9 cellular contexts compared by ENCODE assay signal in genomic region chr1:66374148-66374547, GRCh38.
DNase-seq lines count a peak whose midpoint lies in the region; ATAC-seq, FAIRE-seq and TF ChIP-seq lines count a peak whose summit lies in the region.
"Had no signal": no experiment of that assay in that cellular context is flagged by ENCODE, and none has a peak within 500 bp of the region (broad histone marks: within the 10 kb centered on the region; RNA-seq: fewer than 3 reads in every experiment).

No MANE protein-coding gene starts in this region.

- no peak overlapping the region for H3K27ac ChIP-seq in foreskin keratinocyte

- H3K4me2 ChIP-seq in skeletal muscle satellite cell (ENCODE audit: low read length), result peak overlapping the region; percentile 68

- H3K9me3 ChIP-seq in skeletal muscle satellite cell (replicated peaks; ENCODE audit: low read length), result no peaks in the 10 kb centered on the region

- no peak for FAIRE-seq in frontal cortex (lab: Jason Lieb, UNC)

- DNase-seq in frontal cortex (ENCODE audit: low spot score in 2 of 2) (no peak), foreskin keratinocyte (no peak), glomerular visceral epithelial cell (ENCODE audit: extremely low spot score) (no peak), HT-29 (ENCODE audit: low spot score) (no peak)
- DNase-seq: retina had no signal

- no peak overlapping the region for H3K9ac ChIP-seq in skeletal muscle satellite cell (ENCODE audit: low read depth, low read length)

- H3K27me3 ChIP-seq in skeletal muscle satellite cell (ENCODE audit: control insufficient read depth, insufficient read depth, low read length) (no peaks in the 10 kb centered on the region), foreskin keratinocyte (no peaks in the 10 kb centered on the region)

- ATAC-seq in GM19023 (IDR thresholded peaks at IDR 0.05; ENCODE audit: unreplicated experiment), result peak; percentile 33
- ATAC-seq in HG02798 (IDR thresholded peaks at IDR 0.05; ENCODE audit: poor library complexity, unreplicated experiment), result peak; percentile 53
- ATAC-seq in SK-N-SH treated with all-trans-retinoic acid at 6 μM for 48 hours, result no peak
- ATAC-seq in foreskin keratinocyte, result no peak

- H3K36me3 ChIP-seq in skeletal muscle satellite cell (ENCODE audit: insufficient read depth, low read length), result no peaks in the 10 kb centered on the region

- H3K4me1 ChIP-seq in skeletal muscle satellite cell (ENCODE audit: control insufficient read depth, insufficient read depth, low read length) (peaks cover 41% of the 10 kb centered on the region), foreskin keratinocyte (no peaks in the 10 kb centered on the region)

- no peak overlapping the region for H3K4me3 ChIP-seq in skeletal muscle satellite cell (ENCODE audit: low read length)

- no peak for TF ChIP-seq CTCF in foreskin keratinocyte (conservative IDR thresholded peaks at IDR 0.05)

TF ChIP-seq in SK-N-SH treated with all-trans-retinoic acid at 6 μM for 48 hours, 23 proteins besides CTCF, POLR2A, EP300 and RAD21:
- TF ChIP-seq OSR1 (CRISPR knock-in tag; IDR thresholded peaks at IDR 0.05) (no peak), ZNF8 (CRISPR knock-in tag; IDR thresholded peaks at IDR 0.05) (peak; percentile 38; the same call in 1 of the 2 replicates), GLIS3 (CRISPR knock-in tag; IDR thresholded peaks at IDR 0.05) (no peak), ISL1 (CRISPR knock-in tag; IDR thresholded peaks at IDR 0.05) (0 out of 2 replicates have a peak, but pooled peaks have one; percentile 4), ESRRG (CRISPR knock-in tag; IDR thresholded peaks at IDR 0.05) (no peak), SNAI2 (CRISPR knock-in tag; IDR thresholded peaks at IDR 0.05) (no peak), ZC3H10 (CRISPR knock-in tag; IDR thresholded peaks at IDR 0.05) (no peak), TOX (CRISPR knock-in tag; IDR thresholded peaks at IDR 0.05; ENCODE audit: borderline replicate concordance) (no peak), BACH2 (CRISPR knock-in tag; IDR thresholded peaks at IDR 0.05; ENCODE audit: borderline replicate concordance) (no peak), CSDC2 (CRISPR knock-in tag; IDR thresholded peaks at IDR 0.05) (no peak), RARB (CRISPR knock-in tag; IDR thresholded peaks at IDR 0.05) (no peak)
- TF ChIP-seq, protein P1, sequence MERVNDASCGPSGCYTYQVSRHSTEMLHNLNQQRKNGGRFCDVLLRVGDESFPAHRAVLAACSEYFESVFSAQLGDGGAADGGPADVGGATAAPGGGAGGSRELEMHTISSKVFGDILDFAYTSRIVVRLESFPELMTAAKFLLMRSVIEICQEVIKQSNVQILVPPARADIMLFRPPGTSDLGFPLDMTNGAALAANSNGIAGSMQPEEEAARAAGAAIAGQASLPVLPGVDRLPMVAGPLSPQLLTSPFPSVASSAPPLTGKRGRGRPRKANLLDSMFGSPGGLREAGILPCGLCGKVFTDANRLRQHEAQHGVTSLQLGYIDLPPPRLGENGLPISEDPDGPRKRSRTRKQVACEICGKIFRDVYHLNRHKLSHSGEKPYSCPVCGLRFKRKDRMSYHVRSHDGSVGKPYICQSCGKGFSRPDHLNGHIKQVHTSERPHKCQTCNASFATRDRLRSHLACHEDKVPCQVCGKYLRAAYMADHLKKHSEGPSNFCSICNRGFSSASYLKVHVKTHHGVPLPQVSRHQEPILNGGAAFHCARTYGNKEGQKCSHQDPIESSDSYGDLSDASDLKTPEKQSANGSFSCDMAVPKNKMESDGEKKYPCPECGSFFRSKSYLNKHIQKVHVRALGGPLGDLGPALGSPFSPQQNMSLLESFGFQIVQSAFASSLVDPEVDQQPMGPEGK (CRISPR knock-in tag; IDR thresholded peaks at IDR 0.05; ENCODE audit: borderline replicate concordance), result no peak

Comparison
In these comparisons a context has a peak if more than half of its experiments do, and no peak if none do; other contexts are left out.
1. ATAC-seq: peak in GM19023 (single experiment) and HG02798 (single experiment); none in SK-N-SH treated with all-trans-retinoic acid at 6 μM for 48 hours (single experiment) and foreskin keratinocyte (single experiment).